24 cellular contexts compared by ENCODE assay signal in the genomic region with DNA sequence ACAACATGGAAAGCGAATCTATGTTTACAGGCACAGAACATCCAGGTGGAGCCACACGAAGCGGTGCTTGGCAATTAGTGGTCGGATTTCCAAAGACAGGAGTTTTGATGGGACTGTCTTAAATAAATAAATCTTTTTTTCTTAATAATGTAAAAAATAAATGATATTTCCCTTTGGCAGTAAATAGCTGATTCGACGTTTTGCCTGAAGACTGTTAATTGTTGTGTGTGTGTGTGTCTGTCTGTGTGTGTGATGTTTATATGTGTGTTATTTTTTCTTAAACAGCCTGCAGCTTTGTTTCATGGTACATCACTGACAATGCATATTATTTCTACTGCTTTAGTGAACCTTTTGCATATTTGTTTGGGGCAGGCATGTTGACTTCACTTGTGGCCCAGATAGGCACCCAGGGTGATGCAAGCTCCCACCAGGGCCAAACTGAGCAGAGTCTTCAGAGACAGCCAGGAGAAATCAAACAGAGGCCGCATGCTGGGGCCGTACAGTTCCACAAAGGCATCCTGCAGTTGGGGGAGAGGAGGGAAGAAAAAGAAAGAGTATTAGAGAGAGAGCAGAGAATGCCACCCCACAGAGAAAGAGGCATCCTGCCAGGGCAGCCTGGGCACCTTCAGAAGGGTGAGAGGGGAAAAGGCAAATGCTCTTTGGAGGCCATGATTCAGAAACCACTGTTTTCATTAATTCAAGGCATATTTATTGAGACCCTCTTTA.
A peak's percentile ranks its signal among the peaks of the same experiment; 100 is the strongest.
DNase-seq lines count a peak whose midpoint lies in the region; ATAC-seq, FAIRE-seq and TF ChIP-seq lines count a peak whose summit lies in the region.
"Had no signal": no experiment of that assay in that cellular context is flagged by ENCODE, and none has a peak within 500 bp of the region (broad histone marks: within the 10 kb centered on the region; RNA-seq: fewer than 3 reads in every experiment).

No MANE protein-coding gene starts in this region.

- H3K18ac ChIP-seq in mesendoderm (ENCODE audit: low read length): no peak overlapping the region

- H3K23ac ChIP-seq in mesendoderm (ENCODE audit: low read length): no peak overlapping the region

- FAIRE-seq in A549 (lab: Jason Lieb, UNC) (no peak), HTR-8/SVneo (lab: Jason Lieb, UNC) (no peak)
- FAIRE-seq: G401.6, keratinocyte had no signal

- H3K4me2 ChIP-seq in A549 (no peak overlapping the region), mesendoderm (ENCODE audit: low read length) (no peak overlapping the region)

- H3K4me3 ChIP-seq in A549 (no peak overlapping the region), mesendoderm (ENCODE audit: low read length) (no peak overlapping the region)
- no peak overlapping the region for H3K4me3 ChIP-seq in CD4-positive, alpha-beta memory T cell (ENCODE audit: low read length in 2 of 2)
- H3K4me3 ChIP-seq: lung, right lobe of liver, tibial artery had no signal

- CTCF ChIA-PET in A549 (lab: Yijun Ruan, JAX): interaction anchor here (0.9 to 1.4 kb wide), 3 partner anchors 195 to 307 kb away, joined by 3 to 6 read pairs (median 3); no protein-coding TSS in a partner anchor
- CTCF ChIA-PET in CD4-positive, alpha-beta memory T cell (lab: Charles Lee; ENCODE audit: partially characterized antibody): interaction anchor here (1.0 to 13.1 kb wide), 7 partner anchors 12 to 212 kb away, joined by 3 to 175 read pairs (median 8); partner anchors contain the start of gene BCL2

- no peak for TF ChIP-seq CTCF in A549 (IDR thresholded peaks at IDR 0.05)
- no peak for TF ChIP-seq CTCF in brain (conservative IDR thresholded peaks at IDR 0.05)

- no peak for DNase-seq in A549 (ENCODE audit: low read depth in 1 of 2, low spot score in 1 of 2)
- DNase-seq in CD4-positive, alpha-beta memory T cell: no peak
- DNase-seq in NCI-H69 (lab: John Stamatoyannopoulos, UW): peak; percentile 72
- no peak for DNase-seq in NK-92 treated with Interleukin-12 subunit alpha and Interleukin-12 subunit beta, amount 100 ng/mL, for 24 hours (lab: John Stamatoyannopoulos, UW)
- DNase-seq in mesendoderm: no peak
- DNase-seq in HTR-8/SVneo (ENCODE audit: insufficient read length, low spot score): no peak
- DNase-seq: activated CD4-positive, alpha-beta T cell treated with anti-CD3 and anti-CD28 coated beads, Interleukin-2, amount 50 U/mL, for 1 hour; Calu3; central memory CD4-positive, alpha-beta T cell; foreskin fibroblast; HCEC 1CT; hypothalamus; NCI-H2029; NCI-H446 treated with DMSO at 0.1 percent for 48 hours; right lobe of liver; stimulated activated naive CD4-positive, alpha-beta T cell; tibial artery had no signal

- no peak overlapping the region for H3K9ac ChIP-seq in mesendoderm (ENCODE audit: low read length)

- H2BK15ac ChIP-seq in mesendoderm (replicated peaks; ENCODE audit: low read depth): no peak overlapping the region

- H2AK5ac ChIP-seq in mesendoderm (ENCODE audit: low read length): no peak overlapping the region

- H3K79me1 ChIP-seq in mesendoderm (ENCODE audit: low read length): no peaks in the 10 kb centered on the region

- no peaks in the 10 kb centered on the region for H3K9me3 ChIP-seq in A549
- no peaks in the 10 kb centered on the region for H3K9me3 ChIP-seq in CD4-positive, alpha-beta memory T cell (ENCODE audit: control insufficient read depth in 1 of 2, low read length in 2 of 2)
- H3K9me3 ChIP-seq: right lobe of liver, tibial artery had no signal

- intact Hi-C loops in CD4-positive, alpha-beta memory T cell (cut with micrococcal nuclease): no loop called here

- no peak overlapping the region for H4K8ac ChIP-seq in mesendoderm (ENCODE audit: low read depth, low read length)

- H2BK120ac ChIP-seq in mesendoderm (ENCODE audit: low read depth, low read length): no peak overlapping the region

- TF ChIP-seq EP300 in A549 (IDR thresholded peaks at IDR 0.05): no peak

- H3K27me3 ChIP-seq in CD4-positive, alpha-beta memory T cell (ENCODE audit: insufficient read depth, low read length): no peaks in the 10 kb centered on the region
- no peaks in the 10 kb centered on the region for H3K27me3 ChIP-seq in mesendoderm (ENCODE audit: insufficient read depth, low read length, poor library complexity)
- H3K27me3 ChIP-seq: right lobe of liver, tibial artery had no signal

- no peak for TF ChIP-seq POLR2A in A549 (IDR thresholded peaks at IDR 0.05; ENCODE audit: low read length)

- no peaks in the 10 kb centered on the region for H3K79me2 ChIP-seq in mesendoderm (ENCODE audit: control insufficient read depth, insufficient read depth, low read length)

- POLR2A ChIA-PET in A549 (lab: Yijun Ruan, JAX): no interaction called here
- POLR2A ChIA-PET in CD4-positive, alpha-beta memory T cell (lab: Charles Lee; ENCODE audit: partially characterized antibody): interaction anchor here (1.1 kb wide), 1 partner anchor 189 kb away, joined by 3 read pairs; no protein-coding TSS in a partner anchor

- H3K36me3 Mint-ChIP-seq in CD4-positive, alpha-beta memory T cell: peaks cover 16 to 27% of the 10 kb centered on the region in 2 donors
- peaks cover 11% of the 10 kb centered on the region for H3K36me3 Mint-ChIP-seq in brain

- 68% methylated on average over 8 of the region's 8 CpGs for WGBS in A549 (ENCODE audit: missing lambda C conversion rate)
- no CpG with 5 or more reads among the region's 8 CpGs for WGBS in mesendoderm (ENCODE audit: extremely low coverage, insufficient coverage, low lambda C conversion rate)

- H3K36me3 ChIP-seq in CD4-positive, alpha-beta memory T cell (ENCODE audit: insufficient read depth, low read length): no peaks in the 10 kb centered on the region
- H3K36me3 ChIP-seq in mesendoderm (ENCODE audit: control insufficient read depth, insufficient read depth, low read length): no peaks in the 10 kb centered on the region
- H3K36me3 ChIP-seq: right lobe of liver had no signal

- H2BK5ac ChIP-seq in mesendoderm (ENCODE audit: low read length): no peak overlapping the region

- H3K9me3 Mint-ChIP-seq in CD4-positive, alpha-beta memory T cell: no peaks in the 10 kb centered on the region
- H3K9me3 Mint-ChIP-seq in brain: peaks cover 0 to 3% (median 0%) of the 10 kb centered on the region in 5 experiments

- no peak overlapping the region for H3K27ac ChIP-seq in A549
- H3K27ac ChIP-seq in CD4-positive, alpha-beta memory T cell (ENCODE audit: low read depth, low read length): no peak overlapping the region
- H3K27ac ChIP-seq in mesendoderm (ENCODE audit: low read depth, low read length): no peak overlapping the region
- H3K27ac ChIP-seq: epithelial cell of prostate, HL-60, right lobe of liver, tibial artery had no signal

- H3K56ac ChIP-seq in mesendoderm (ENCODE audit: low read length): no peak overlapping the region

- H3K27me3 Mint-ChIP-seq in CD4-positive, alpha-beta memory T cell: no peaks in the 10 kb centered on the region
- H3K27me3 Mint-ChIP-seq in brain: no peaks in the 10 kb centered on the region

- no peak for TF ChIP-seq RAD21 in A549 (conservative IDR thresholded peaks at IDR 0.05 in 1 of 2, IDR thresholded peaks at IDR 0.05 in 1 of 2)

- ATAC-seq in A549: no peak
- no peak for ATAC-seq in GM18520 (IDR thresholded peaks at IDR 0.05; ENCODE audit: unreplicated experiment)

- peaks cover 19 to 27% (median 21%) of the 10 kb centered on the region in 4 donors for H3K4me1 Mint-ChIP-seq in CD4-positive, alpha-beta memory T cell
- H3K4me1 Mint-ChIP-seq in brain: peaks cover 28% of the 10 kb centered on the region

- no peak overlapping the region for H3K4ac ChIP-seq in mesendoderm (ENCODE audit: low read depth, low read length)

- H4K5ac ChIP-seq in mesendoderm (ENCODE audit: low read length): no peak overlapping the region

- no peak overlapping the region for H3K4me3 Mint-ChIP-seq in CD4-positive, alpha-beta memory T cell
- H3K4me3 Mint-ChIP-seq in brain: no peak overlapping the region

- H3K27ac Mint-ChIP-seq in CD4-positive, alpha-beta memory T cell: peak overlapping the region in 5 of 7 donors; percentile 45 to 76 (median 70)
- H3K27ac Mint-ChIP-seq in brain: peak overlapping the region in 3 of 5 experiments; percentile 24 to 67 (median 53)

- H3K4me1 ChIP-seq in A549: no peaks in the 10 kb centered on the region
- peaks cover 24% of the 10 kb centered on the region for H3K4me1 ChIP-seq in CD4-positive, alpha-beta memory T cell (ENCODE audit: insufficient read depth, low read length)
- H3K4me1 ChIP-seq in mesendoderm (ENCODE audit: control insufficient read depth, low read depth, low read length): no peaks in the 10 kb centered on the region

TF ChIP-seq in A549, 52 proteins besides CTCF, POLR2A, EP300 and RAD21:
- TF ChIP-seq ESRRA (IDR thresholded peaks at IDR 0.05; ENCODE audit: borderline replicate concordance, low read length) (no peak), MAFK (IDR thresholded peaks at IDR 0.05; ENCODE audit: partially characterized antibody) (peak; percentile 13)
TF ChIP-seq in A549: peak in this region for 1.
